ENCODE assay signal across 10 cellular contexts in genomic region chr11:133934599-133935550, GRCh38. TPM values are rescaled to one million over a fixed set of nuclear protein-coding genes. Genes with fewer than 3 reads are reported as not detected.
DNase-seq lines count a peak whose midpoint lies in the region; ATAC-seq and FAIRE-seq lines count a peak whose summit lies in the region.
"Had no signal": no experiment of that assay in that cellular context is flagged by ENCODE, and none has a peak within 500 bp of the region (broad histone marks: within the 10 kb centered on the region; RNA-seq: fewer than 3 reads in every experiment).

No MANE protein-coding gene starts in this region.

- no peak overlapping the region for H3K4me3 ChIP-seq in SJCRH30
- H3K4me3 ChIP-seq: thoracic aorta had no signal

- DNase-seq in DMS 273 (lab: John Stamatoyannopoulos, UW; ENCODE audit: unreplicated experiment) = peak; percentile 34
- no peak for DNase-seq in DMS 273 treated with DMSO at 0.1 percent for 48 hours (lab: John Stamatoyannopoulos, UW)
- peak; percentile 29 to 31 for DNase-seq in SJCRH30
- DNase-seq in frontal cortex (ENCODE audit: low spot score in 2 of 2) = peak; percentile 84 to 87
- DNase-seq in putamen (ENCODE audit: low spot score) = peak; percentile 94

- H3K27ac ChIP-seq in SJCRH30 = no peak overlapping the region
- H3K27ac ChIP-seq: 22Rv1, thoracic aorta had no signal

- peak; percentile 15 for FAIRE-seq in frontal cortex (lab: Jason Lieb, UNC)

- peaks cover 14% of the 10 kb centered on the region; the same call in 1 of the 2 replicates for H3K27me3 ChIP-seq in SJCRH30

- no peaks in the 10 kb centered on the region for H3K9me3 ChIP-seq in SJCRH30 (replicated peaks)
- H3K9me3 ChIP-seq: thoracic aorta had no signal

- no peaks in the 10 kb centered on the region for H3K4me1 ChIP-seq in SJCRH30

- ATAC-seq in GM21717 (IDR thresholded peaks at IDR 0.05; ENCODE audit: unreplicated experiment) = no peak
- no peak for ATAC-seq in HG03521 (IDR thresholded peaks at IDR 0.05; ENCODE audit: unreplicated experiment)
- no peak for ATAC-seq in HG03045 (IDR thresholded peaks at IDR 0.05; ENCODE audit: unreplicated experiment)

- H3K36me3 ChIP-seq in SJCRH30 = no peaks in the 10 kb centered on the region

RNA-seq across cellular contexts. Expression of gene IGSF9B, which starts 21.9 kb away (rescaled TPM):
- total RNA-seq in SJCRH30 (2014; rRNA removed; shearing (Covaris generic)) = not detected in 2 replicates
- total RNA-seq in frontal cortex = 6.9 TPM
